Comparison of ENCODE assay signal across 1 cellular context in the genomic region with DNA sequence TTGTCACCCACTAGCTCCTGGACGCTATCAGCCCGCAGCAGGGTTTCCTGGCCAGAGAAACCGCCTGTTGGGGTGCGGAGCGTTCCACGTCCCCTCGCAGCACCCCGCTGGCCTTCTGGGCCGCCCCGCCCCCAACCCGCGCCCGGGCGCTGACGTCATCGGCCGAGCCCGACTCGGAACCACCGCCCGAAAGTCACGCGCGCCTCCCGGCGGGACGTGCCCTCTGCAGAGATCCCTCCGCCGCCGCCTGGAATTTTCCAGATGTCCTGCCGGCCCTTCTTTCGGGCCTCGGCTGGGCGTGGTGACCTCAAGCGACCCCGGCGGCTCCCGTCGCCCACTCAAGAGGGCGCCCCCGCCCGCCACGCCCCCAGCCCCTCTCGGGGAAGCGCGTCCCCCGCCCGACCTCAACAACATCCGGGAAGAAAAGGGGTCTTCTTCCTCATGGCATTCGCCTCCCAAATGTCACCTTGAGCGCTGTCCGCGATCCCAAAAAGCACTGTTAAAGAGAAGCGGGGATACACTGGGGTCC.
TF ChIP-seq lines count a peak whose summit lies in the region.

No MANE protein-coding gene starts in this region.

TF ChIP-seq in GM12878, 131 proteins besides CTCF, POLR2A, EP300 and RAD21 (continued from another document):
- TF ChIP-seq, protein P1, sequence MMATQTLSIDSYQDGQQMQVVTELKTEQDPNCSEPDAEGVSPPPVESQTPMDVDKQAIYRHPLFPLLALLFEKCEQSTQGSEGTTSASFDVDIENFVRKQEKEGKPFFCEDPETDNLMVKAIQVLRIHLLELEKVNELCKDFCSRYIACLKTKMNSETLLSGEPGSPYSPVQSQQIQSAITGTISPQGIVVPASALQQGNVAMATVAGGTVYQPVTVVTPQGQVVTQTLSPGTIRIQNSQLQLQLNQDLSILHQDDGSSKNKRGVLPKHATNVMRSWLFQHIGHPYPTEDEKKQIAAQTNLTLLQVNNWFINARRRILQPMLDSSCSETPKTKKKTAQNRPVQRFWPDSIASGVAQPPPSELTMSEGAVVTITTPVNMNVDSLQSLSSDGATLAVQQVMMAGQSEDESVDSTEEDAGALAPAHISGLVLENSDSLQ (IDR thresholded peaks at IDR 0.05): no peak
- TF ChIP-seq ZNF274 (IDR thresholded peaks at IDR 0.05; ENCODE audit: insufficient read depth, insufficient read length) (no peak), MXI1 (IDR thresholded peaks at IDR 0.05; ENCODE audit: low read depth, low read length) (no peak), LARP7 (IDR thresholded peaks at IDR 0.05) (no peak; the same call in 1 of the 2 replicates), RFX5 (IDR thresholded peaks at IDR 0.05; ENCODE audit: low read depth, low read length) (no peak), POU2F2 (IDR thresholded peaks at IDR 0.05; ENCODE audit: borderline replicate concordance, low read depth, low read length) (no peak), JUNB (IDR thresholded peaks at IDR 0.05) (no peak), SUPT20H (IDR thresholded peaks at IDR 0.05; ENCODE audit: borderline replicate concordance, control insufficient read depth, low read depth, low read length) (no peak), IRF4 (IDR thresholded peaks at IDR 0.05; ENCODE audit: low read depth, low read length) (no peak), TCF7 (IDR thresholded peaks at IDR 0.05; ENCODE audit: borderline replicate concordance) (no peak), EED (IDR thresholded peaks at IDR 0.05; ENCODE audit: low read depth) (peak; percentile 96), CBFB (IDR thresholded peaks at IDR 0.05; ENCODE audit: low read depth) (no peak), TBL1XR1 (IDR thresholded peaks at IDR 0.05; ENCODE audit: low read depth, low read length) (peak; percentile 92), RBBP5 (conservative IDR thresholded peaks at IDR 0.05) (no peak), SRF (IDR thresholded peaks at IDR 0.05; ENCODE audit: low read depth in 2 of 2, low read length in 2 of 2) (peak in 1 of 2 experiments; percentile 49; a peak in 1 of 4 replicates), ZNF622 (IDR thresholded peaks at IDR 0.05) (no peak), PML (IDR thresholded peaks at IDR 0.05; ENCODE audit: low read length) (no peak)
- TF ChIP-seq, protein P2, sequence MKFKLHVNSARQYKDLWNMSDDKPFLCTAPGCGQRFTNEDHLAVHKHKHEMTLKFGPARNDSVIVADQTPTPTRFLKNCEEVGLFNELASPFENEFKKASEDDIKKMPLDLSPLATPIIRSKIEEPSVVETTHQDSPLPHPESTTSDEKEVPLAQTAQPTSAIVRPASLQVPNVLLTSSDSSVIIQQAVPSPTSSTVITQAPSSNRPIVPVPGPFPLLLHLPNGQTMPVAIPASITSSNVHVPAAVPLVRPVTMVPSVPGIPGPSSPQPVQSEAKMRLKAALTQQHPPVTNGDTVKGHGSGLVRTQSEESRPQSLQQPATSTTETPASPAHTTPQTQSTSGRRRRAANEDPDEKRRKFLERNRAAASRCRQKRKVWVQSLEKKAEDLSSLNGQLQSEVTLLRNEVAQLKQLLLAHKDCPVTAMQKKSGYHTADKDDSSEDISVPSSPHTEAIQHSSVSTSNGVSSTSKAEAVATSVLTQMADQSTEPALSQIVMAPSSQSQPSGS (IDR thresholded peaks at IDR 0.05; ENCODE audit: low read length): no peak
- TF ChIP-seq, protein P3, sequence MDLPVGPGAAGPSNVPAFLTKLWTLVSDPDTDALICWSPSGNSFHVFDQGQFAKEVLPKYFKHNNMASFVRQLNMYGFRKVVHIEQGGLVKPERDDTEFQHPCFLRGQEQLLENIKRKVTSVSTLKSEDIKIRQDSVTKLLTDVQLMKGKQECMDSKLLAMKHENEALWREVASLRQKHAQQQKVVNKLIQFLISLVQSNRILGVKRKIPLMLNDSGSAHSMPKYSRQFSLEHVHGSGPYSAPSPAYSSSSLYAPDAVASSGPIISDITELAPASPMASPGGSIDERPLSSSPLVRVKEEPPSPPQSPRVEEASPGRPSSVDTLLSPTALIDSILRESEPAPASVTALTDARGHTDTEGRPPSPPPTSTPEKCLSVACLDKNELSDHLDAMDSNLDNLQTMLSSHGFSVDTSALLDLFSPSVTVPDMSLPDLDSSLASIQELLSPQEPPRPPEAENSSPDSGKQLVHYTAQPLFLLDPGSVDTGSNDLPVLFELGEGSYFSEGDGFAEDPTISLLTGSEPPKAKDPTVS (IDR thresholded peaks at IDR 0.05; ENCODE audit: low read depth, low read length): peak; percentile 95
- TF ChIP-seq, protein P4, sequence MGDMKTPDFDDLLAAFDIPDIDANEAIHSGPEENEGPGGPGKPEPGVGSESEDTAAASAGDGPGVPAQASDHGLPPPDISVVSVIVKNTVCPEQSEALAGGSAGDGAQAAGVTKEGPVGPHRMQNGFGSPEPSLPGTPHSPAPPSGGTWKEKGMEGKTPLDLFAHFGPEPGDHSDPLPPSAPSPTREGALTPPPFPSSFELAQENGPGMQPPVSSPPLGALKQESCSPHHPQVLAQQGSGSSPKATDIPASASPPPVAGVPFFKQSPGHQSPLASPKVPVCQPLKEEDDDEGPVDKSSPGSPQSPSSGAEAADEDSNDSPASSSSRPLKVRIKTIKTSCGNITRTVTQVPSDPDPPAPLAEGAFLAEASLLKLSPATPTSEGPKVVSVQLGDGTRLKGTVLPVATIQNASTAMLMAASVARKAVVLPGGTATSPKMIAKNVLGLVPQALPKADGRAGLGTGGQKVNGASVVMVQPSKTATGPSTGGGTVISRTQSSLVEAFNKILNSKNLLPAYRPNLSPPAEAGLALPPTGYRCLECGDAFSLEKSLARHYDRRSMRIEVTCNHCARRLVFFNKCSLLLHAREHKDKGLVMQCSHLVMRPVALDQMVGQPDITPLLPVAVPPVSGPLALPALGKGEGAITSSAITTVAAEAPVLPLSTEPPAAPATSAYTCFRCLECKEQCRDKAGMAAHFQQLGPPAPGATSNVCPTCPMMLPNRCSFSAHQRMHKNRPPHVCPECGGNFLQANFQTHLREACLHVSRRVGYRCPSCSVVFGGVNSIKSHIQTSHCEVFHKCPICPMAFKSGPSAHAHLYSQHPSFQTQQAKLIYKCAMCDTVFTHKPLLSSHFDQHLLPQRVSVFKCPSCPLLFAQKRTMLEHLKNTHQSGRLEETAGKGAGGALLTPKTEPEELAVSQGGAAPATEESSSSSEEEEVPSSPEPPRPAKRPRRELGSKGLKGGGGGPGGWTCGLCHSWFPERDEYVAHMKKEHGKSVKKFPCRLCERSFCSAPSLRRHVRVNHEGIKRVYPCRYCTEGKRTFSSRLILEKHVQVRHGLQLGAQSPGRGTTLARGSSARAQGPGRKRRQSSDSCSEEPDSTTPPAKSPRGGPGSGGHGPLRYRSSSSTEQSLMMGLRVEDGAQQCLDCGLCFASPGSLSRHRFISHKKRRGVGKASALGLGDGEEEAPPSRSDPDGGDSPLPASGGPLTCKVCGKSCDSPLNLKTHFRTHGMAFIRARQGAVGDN (IDR thresholded peaks at IDR 0.05): peak; percentile 57
- TF ChIP-seq, protein P5, sequence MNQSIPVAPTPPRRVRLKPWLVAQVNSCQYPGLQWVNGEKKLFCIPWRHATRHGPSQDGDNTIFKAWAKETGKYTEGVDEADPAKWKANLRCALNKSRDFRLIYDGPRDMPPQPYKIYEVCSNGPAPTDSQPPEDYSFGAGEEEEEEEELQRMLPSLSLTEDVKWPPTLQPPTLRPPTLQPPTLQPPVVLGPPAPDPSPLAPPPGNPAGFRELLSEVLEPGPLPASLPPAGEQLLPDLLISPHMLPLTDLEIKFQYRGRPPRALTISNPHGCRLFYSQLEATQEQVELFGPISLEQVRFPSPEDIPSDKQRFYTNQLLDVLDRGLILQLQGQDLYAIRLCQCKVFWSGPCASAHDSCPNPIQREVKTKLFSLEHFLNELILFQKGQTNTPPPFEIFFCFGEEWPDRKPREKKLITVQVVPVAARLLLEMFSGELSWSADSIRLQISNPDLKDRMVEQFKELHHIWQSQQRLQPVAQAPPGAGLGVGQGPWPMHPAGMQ (IDR thresholded peaks at IDR 0.05; ENCODE audit: borderline replicate concordance): peak; percentile 47
TF ChIP-seq in GM12878: peak in this region for 39.
